ENCODE assay signal across 32 cellular contexts in the genomic region with DNA sequence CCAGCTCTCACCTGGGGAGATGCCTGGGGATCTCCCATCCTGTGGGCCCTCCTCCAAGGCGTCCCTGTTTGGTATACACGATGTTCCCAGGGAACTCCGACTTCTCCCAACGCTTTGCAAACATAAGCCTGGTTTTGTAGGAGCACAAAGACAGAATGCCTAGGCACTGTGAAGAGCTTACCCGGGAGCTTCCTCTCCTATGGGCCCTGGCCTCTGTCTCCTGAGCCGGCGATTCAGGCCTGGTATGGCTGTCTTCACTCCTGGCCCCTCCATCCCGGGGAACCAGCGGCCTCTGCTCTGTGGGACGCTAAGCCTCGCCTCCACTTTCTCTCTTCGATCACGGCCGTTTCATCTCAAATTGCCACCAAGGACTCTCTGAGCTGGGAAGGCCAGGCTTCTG. TPM values are rescaled to one million over a fixed set of nuclear protein-coding genes. Genes with fewer than 3 reads are reported as not detected.
"Had no signal": no experiment of that assay in that cellular context is flagged by ENCODE, and none has a peak within 500 bp of the region (broad histone marks: within the 10 kb centered on the region; RNA-seq: fewer than 3 reads in every experiment).

No MANE protein-coding gene starts in this region.

- H3K27me3 Mint-ChIP-seq: activated CD4-positive, alpha-beta T cell treated with anti-CD3 and anti-CD28 coated beads for 36 hours; activated CD4-positive, alpha-beta T cell treated with anti-CD3 and anti-CD28 coated beads, Interleukin-2, amount 10 ng/mL, durations not matched to agents 7 days and 5 days; activated naive CD8-positive, alpha-beta T cell had no signal

- ATAC-seq: activated CD4-positive, alpha-beta T cell treated with anti-CD3 and anti-CD28 coated beads for 36 hours; activated CD4-positive, CD25-positive, alpha-beta regulatory T cell treated with anti-CD3 and anti-CD28 coated beads, Interleukin-2, amount 50 U/mL, for 24 hours; activated CD8-positive, alpha-beta T cell treated with anti-CD3 and anti-CD28 coated beads, Interleukin-2, amount 10 ng/mL, durations not matched to agents 7 days and 5 days; Panc1; WTC11 had no signal

- H3K4me3 Mint-ChIP-seq: activated CD4-positive, alpha-beta T cell treated with anti-CD3 and anti-CD28 coated beads for 36 hours; activated CD4-positive, alpha-beta T cell treated with anti-CD3 and anti-CD28 coated beads, Interleukin-2, amount 10 ng/mL, durations not matched to agents 7 days and 5 days; activated CD8-positive, alpha-beta T cell treated with anti-CD3 and anti-CD28 coated beads, Interleukin-2, amount 10 ng/mL, durations not matched to agents 7 days and 5 days; activated naive CD4-positive, alpha-beta T cell treated with anti-CD3 and anti-CD28 coated beads for 36 hours; activated naive CD8-positive, alpha-beta T cell; activated naive CD8-positive, alpha-beta T cell treated with anti-CD3 and anti-CD28 coated beads, Interleukin-2, amount 50 U/mL, for 24 hours; activated T-cell treated with anti-CD3 and anti-CD28 coated beads, Interleukin-2, amount 50 U/mL, for 24 hours; brain; T-helper 1 cell treated with Interleukin-12 subunit alpha and Interleukin-12 subunit beta and Interleukin-4 antibody, amounts not matched to agents 30 μg/mL and 1 μg/mL, for 36 hours; T-helper 2 cell treated with Interferon-gamma antibody and Interleukin-4, amounts not matched to agents 5 μg/mL and 100 μg/mL, for 36 hours; WTC11 had no signal

- H3K36me3 Mint-ChIP-seq: activated naive CD8-positive, alpha-beta T cell; brain had no signal

- H3K4me3 ChIP-seq: MG63 had no signal

- H3K27me3 ChIP-seq: MG63 had no signal

- DNase-seq: activated CD4-positive, alpha-beta T cell treated with anti-CD3 and anti-CD28 coated beads for 36 hours; activated CD4-positive, alpha-beta T cell treated with anti-CD3 and anti-CD28 coated beads, Interleukin-2, amount 10 ng/mL, durations not matched to agents 7 days and 5 days; activated CD4-positive, alpha-beta T cell treated with anti-CD3 and anti-CD28 coated beads, Interleukin-2, amount 50 U/mL, for 48 hours; activated CD8-positive, alpha-beta T cell treated with anti-CD3 and anti-CD28 coated beads, Interleukin-2, amount 10 ng/mL, durations not matched to agents 7 days and 5 days; activated gamma-delta T cell; activated naive CD4-positive, alpha-beta T cell treated with anti-CD3 and anti-CD28 coated beads for 36 hours; activated naive CD8-positive, alpha-beta T cell treated with anti-CD3 and anti-CD28 coated beads, Interleukin-2, amount 50 U/mL, for 24 hours; activated T-cell treated with anti-CD3 and anti-CD28 coated beads, Interleukin-2, amount 50 U/mL, for 24 hours; anterior cingulate cortex; caudate nucleus; Kasumi-1; KG1; MG63; NCI-H1048; NCI-H1105 treated with DMSO at 0.1 percent for 48 hours; NCI-H1436; NCI-H1694; NCI-H2029; NCI-H345; NCI-H524 treated with DMSO at 0.1 percent for 48 hours had no signal

- H3K4me1 Mint-ChIP-seq: activated CD4-positive, alpha-beta T cell treated with anti-CD3 and anti-CD28 coated beads for 36 hours; activated CD4-positive, alpha-beta T cell treated with anti-CD3 and anti-CD28 coated beads, Interleukin-2, amount 10 ng/mL, durations not matched to agents 7 days and 5 days; activated naive CD8-positive, alpha-beta T cell treated with anti-CD3 and anti-CD28 coated beads, Interleukin-2, amount 50 U/mL, for 24 hours; WTC11 had no signal

- FAIRE-seq: bronchial epithelial cell, TTC549 had no signal

- H3K36me3 ChIP-seq: MG63 had no signal

- H3K27ac Mint-ChIP-seq: activated CD4-positive, alpha-beta T cell treated with anti-CD3 and anti-CD28 coated beads for 36 hours; activated CD4-positive, alpha-beta T cell treated with anti-CD3 and anti-CD28 coated beads, Interleukin-2, amount 10 ng/mL, durations not matched to agents 7 days and 5 days; activated CD8-positive, alpha-beta T cell treated with anti-CD3 and anti-CD28 coated beads, Interleukin-2, amount 10 ng/mL, durations not matched to agents 7 days and 5 days; activated naive CD4-positive, alpha-beta T cell treated with anti-CD3 and anti-CD28 coated beads for 36 hours; activated naive CD8-positive, alpha-beta T cell; activated naive CD8-positive, alpha-beta T cell treated with anti-CD3 and anti-CD28 coated beads, Interleukin-2, amount 50 U/mL, for 24 hours; activated T-cell treated with anti-CD3 and anti-CD28 coated beads, Interleukin-2, amount 50 U/mL, for 24 hours; activated T-helper 2 cell treated with anti-CD3 and anti-CD28 coated beads, Interferon-gamma antibody, Interleukin-2, Interleukin-4, amounts not matched to agents 10 μg/mL and 5 μg/mL and 100 μg/mL, durations not matched to agents 14 hours and 24 hours and 36 hours; brain; T-helper 1 cell treated with Interleukin-12 subunit alpha and Interleukin-12 subunit beta and Interleukin-4 antibody, amounts not matched to agents 30 μg/mL and 1 μg/mL, for 36 hours; T-helper 2 cell treated with Interferon-gamma antibody and Interleukin-4, amounts not matched to agents 5 μg/mL and 100 μg/mL, for 36 hours; WTC11 had no signal

RNA-seq across cellular contexts. Expression of gene ACTRT2, which starts 59.6 kb away (rescaled TPM):
- total RNA-seq: activated CD4-positive, alpha-beta T cell treated with anti-CD3 and anti-CD28 coated beads for 36 hours; activated CD4-positive, alpha-beta T cell treated with anti-CD3 and anti-CD28 coated beads, Interleukin-2, amount 10 ng/mL, durations not matched to agents 7 days and 5 days; activated CD8-positive, alpha-beta T cell treated with anti-CD3 and anti-CD28 coated beads, Interleukin-2, amount 10 ng/mL, durations not matched to agents 7 days and 5 days; activated naive CD4-positive, alpha-beta T cell treated with anti-CD3 and anti-CD28 coated beads for 36 hours; activated T-helper 2 cell treated with anti-CD3 and anti-CD28 coated beads, Interferon-gamma antibody, Interleukin-2, Interleukin-4, amounts not matched to agents 10 μg/mL and 5 μg/mL and 100 μg/mL, durations not matched to agents 14 hours and 24 hours and 36 hours; bronchial epithelial cell; NCI-H460; RPMI7951; WTC11 had no signal
